21 cellular contexts compared by ENCODE assay signal in genomic region chr3:44525060-44525459, GRCh38.
"Had no signal": no experiment of that assay in that cellular context is flagged by ENCODE, and none has a peak within 500 bp of the region (broad histone marks: within the 10 kb centered on the region; RNA-seq: fewer than 3 reads in every experiment).

No MANE protein-coding gene starts in this region.

- H3K4me2 ChIP-seq: KMS-11 had no signal

- H3K9ac ChIP-seq: KMS-11 had no signal

- H3K27ac ChIP-seq: KMS-11, RWPE1, SJCRH30 had no signal

- FAIRE-seq: HepG2, RCC 7860 had no signal

- H3K4me3 ChIP-seq: SJCRH30 had no signal

- DNase-seq: IMR-90, Kasumi-1, NCI-H1092, NCI-H1105 treated with DMSO at 0.1 percent for 48 hours, NCI-H1417 treated with DMSO at 0.1 percent for 48 hours, NCI-H146, NCI-H1694 treated with DMSO at 0.1 percent for 48 hours, NCI-H1930, NCI-H2081, NCI-H2107, NCI-H2227 treated with DMSO at 0.1 percent for 48 hours, NCI-H524, NCI-H526 treated with DMSO at 0.1 percent for 48 hours, NCI-H774, SHP77 treated with DMSO at 0.1 percent for 48 hours, SJCRH30 had no signal

- H3K4me1 ChIP-seq: SJCRH30 had no signal

- H3K9me3 ChIP-seq: SJCRH30 had no signal

- H3K36me3 ChIP-seq: SJCRH30 had no signal

- ATAC-seq: HepG2, SK-N-SH treated with all-trans-retinoic acid at 6 μM for 48 hours had no signal

- H3K27me3 ChIP-seq: SJCRH30 had no signal
